11 cellular contexts compared by ENCODE assay signal in genomic region chr11:122451911-122452310, GRCh38.
"Had no signal": no experiment of that assay in that cellular context is flagged by ENCODE, and none has a peak within 500 bp of the region (broad histone marks: within the 10 kb centered on the region; RNA-seq: fewer than 3 reads in every experiment).

No MANE protein-coding gene starts in this region.

- H3K27ac ChIP-seq: GM23248 had no signal

- ATAC-seq: GM23338, HCT116 had no signal

- DNase-seq: GM23248, GOT3, H7, H9, HCEC 1CT, HFFc6 had no signal

- FAIRE-seq: H1, H54 had no signal

- H3K9me3 ChIP-seq: HAP-1 had no signal

- H3K4me1 ChIP-seq: HAP-1 had no signal

- H3K36me3 ChIP-seq: HAP-1 had no signal

- H3K4me3 ChIP-seq: GM23248, GM23338, HAP-1 had no signal

- H3K4me2 ChIP-seq: GM23338 had no signal
